23 cellular contexts compared by ENCODE assay signal in genomic region chr11:103544874-103545273, GRCh38.
"Had no signal": no experiment of that assay in that cellular context is flagged by ENCODE, and none has a peak within 500 bp of the region (broad histone marks: within the 10 kb centered on the region; RNA-seq: fewer than 3 reads in every experiment).

No MANE protein-coding gene starts in this region.

- H3K4me3 ChIP-seq: heart right ventricle, neural progenitor cell, right lobe of liver, skin epidermis, testis, uterus had no signal

- DNase-seq: activated CD4-positive, alpha-beta T cell treated with anti-CD3 and anti-CD28 coated beads for 4 hours; activated CD4-positive, alpha-beta T cell treated with anti-CD3 and anti-CD28 coated beads, Interleukin-2, amount 50 U/mL, for 48 hours; activated CD8-positive, alpha-beta memory T cell treated with anti-CD3 and anti-CD28 coated beads for 24 hours; activated effector memory CD4-positive, alpha-beta T cell treated with Interleukin-2 at 50 U/mL for 16 hours; activated naive CD4-positive, alpha-beta T cell treated with Interleukin-2 at 50 U/mL for 16 hours; activated naive CD8-positive, alpha-beta T cell treated with anti-CD3 and anti-CD28 coated beads, Interleukin-2, amount 10 ng/mL, durations not matched to agents 7 days and 5 days; amniotic stem cell; caudate nucleus; foreskin keratinocyte; heart right ventricle; natural killer cell; posterior cingulate gyrus; right lobe of liver; stimulated activated CD4-positive, alpha-beta T cell treated with anti-CD3 and anti-CD28 coated beads, Interleukin-12 subunit alpha, Interleukin-12 subunit beta, amount 100 ng/mL, for 4 hours; stimulated activated CD4-positive, alpha-beta T cell treated with anti-CD3 and anti-CD28 coated beads, Interleukin-4, amount 100 ng/mL, for 1 hour; stimulated activated naive CD8-positive, alpha-beta T cell treated with anti-CD3 and anti-CD28 coated beads, Interleukin-15, Interleukin-2, amounts not matched to agents 100 U/mL and 50 U/mL, for 24 hours; T-cell; testis; trophoblast cell; uterus had no signal

- H3K27ac ChIP-seq: foreskin keratinocyte, neural progenitor cell, right lobe of liver, skin epidermis, testis, uterus, VCaP had no signal

- H3K9me3 ChIP-seq: right lobe of liver, testis, uterus had no signal

- ATAC-seq: foreskin keratinocyte; natural killer cell; right lobe of liver; stimulated activated naive CD8-positive, alpha-beta T cell treated with anti-CD3 and anti-CD28 coated beads, Interleukin-15, Interleukin-2, amounts not matched to agents 100 U/mL and 50 U/mL, for 24 hours; T-cell had no signal

- H3K4me1 ChIP-seq: foreskin keratinocyte, neural progenitor cell, right lobe of liver, testis, uterus had no signal

- H3K27me3 ChIP-seq: foreskin keratinocyte, heart right ventricle, neural progenitor cell, right lobe of liver, testis, uterus had no signal

- H3K36me3 ChIP-seq: heart right ventricle, neural progenitor cell, right lobe of liver, uterus had no signal
